In the genomic region with DNA sequence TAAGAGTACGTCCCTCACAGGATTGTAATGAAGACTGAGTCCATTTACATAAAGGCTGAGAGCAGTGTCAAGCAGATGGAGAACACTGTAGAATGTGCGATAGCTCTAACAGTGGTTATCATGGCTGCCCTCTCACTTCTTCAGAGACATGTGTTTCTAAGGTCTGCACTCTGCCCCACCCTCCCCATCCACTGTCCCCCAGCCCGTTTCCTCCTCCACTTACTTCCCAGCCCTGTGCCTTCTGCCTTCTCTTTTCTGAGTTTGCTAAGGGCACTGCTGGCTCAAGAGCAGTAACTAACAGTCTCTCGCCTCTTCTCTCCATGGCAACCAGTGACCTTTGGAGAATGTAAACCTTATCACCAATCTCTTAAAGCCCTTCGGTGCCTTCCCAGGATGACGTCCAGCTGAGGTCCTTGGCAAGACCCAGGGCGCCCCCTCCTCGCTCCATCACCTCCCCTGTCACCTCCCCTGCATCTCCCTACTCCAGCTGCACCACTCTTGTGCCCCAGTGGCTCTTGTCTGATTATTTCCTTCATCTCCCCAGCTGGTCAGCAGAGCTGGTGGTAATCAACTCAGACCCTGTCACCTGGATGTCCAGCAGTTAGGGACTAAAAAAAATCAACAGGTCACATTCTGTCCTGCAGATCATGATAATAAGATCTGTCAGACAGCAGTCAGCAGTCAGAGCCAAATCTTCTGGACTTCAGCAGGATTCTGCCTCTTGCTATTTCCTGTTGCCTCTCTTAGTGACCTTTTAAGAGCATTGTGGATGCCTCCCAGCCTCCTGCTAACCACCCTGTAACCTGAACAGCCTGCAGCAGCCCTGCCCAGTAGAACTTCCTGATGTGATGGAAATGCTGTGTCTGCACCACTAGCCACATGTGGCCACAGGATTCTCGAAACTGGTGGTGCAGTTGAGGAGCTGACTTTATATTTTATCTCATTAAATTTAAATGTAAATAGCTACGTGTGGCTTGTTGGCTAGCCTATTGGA, we compare ENCODE assay signal across 9 cellular contexts. TPM values are rescaled to one million over a fixed set of nuclear protein-coding genes. Genes with fewer than 3 reads are reported as not detected.
A peak's percentile ranks its signal among the peaks of the same experiment; 100 is the strongest.
DNase-seq lines count a peak whose midpoint lies in the region; ATAC-seq, FAIRE-seq and TF ChIP-seq lines count a peak whose summit lies in the region.
"Had no signal": no experiment of that assay in that cellular context is flagged by ENCODE, and none has a peak within 500 bp of the region (broad histone marks: within the 10 kb centered on the region; RNA-seq: fewer than 3 reads in every experiment).

No MANE protein-coding gene starts in this region.

- DNase-seq in activated naive CD4-positive, alpha-beta T cell treated with anti-CD3 and anti-CD28 coated beads, Interleukin-2, amount 50 U/mL, for 16 hours: no peak
- DNase-seq in WTC11 (ENCODE audit: low spot score): no peak
- no peak for DNase-seq in left ventricle myocardium inferior
- no peak for DNase-seq in stimulated activated naive CD8-positive, alpha-beta T cell treated with anti-CD3 and anti-CD28 coated beads, Interleukin-15, amount 100 ng/mL, for 72 hours
- no peak for DNase-seq in DMS 273 (lab: John Stamatoyannopoulos, UW; ENCODE audit: unreplicated experiment)
- DNase-seq in head of caudate nucleus: no peak
- no peak for DNase-seq in frontal cortex (ENCODE audit: low spot score in 2 of 2)

- H3K4me3 Mint-ChIP-seq in activated naive CD4-positive, alpha-beta T cell treated with anti-CD3 and anti-CD28 coated beads, Interleukin-2, amount 50 U/mL, for 24 hours: no peak overlapping the region
- H3K4me3 Mint-ChIP-seq in WTC11: no peak overlapping the region
- peak overlapping the region in 1 of 2 donors; percentile 19 for H3K4me3 Mint-ChIP-seq in stimulated activated naive CD8-positive, alpha-beta T cell treated with anti-CD3 and anti-CD28 coated beads, Interleukin-15, amount 100 ng/mL, for 72 hours

- H3K36me3 Mint-ChIP-seq in activated naive CD4-positive, alpha-beta T cell treated with anti-CD3 and anti-CD28 coated beads, Interleukin-2, amount 50 U/mL, for 24 hours: peaks cover 8% of the 10 kb centered on the region
- H3K36me3 Mint-ChIP-seq in WTC11: peaks cover 33% of the 10 kb centered on the region

- H3K36me3 ChIP-seq in left ventricle myocardium inferior: peaks cover 23% of the 10 kb centered on the region

- H3K9me3 ChIP-seq in left ventricle myocardium inferior (replicated peaks): no peaks in the 10 kb centered on the region

- no peaks in the 10 kb centered on the region for H3K27me3 ChIP-seq in left ventricle myocardium inferior (ENCODE audit: low read depth)

- no peak for FAIRE-seq in frontal cortex (lab: Jason Lieb, UNC)

- peak overlapping the region; percentile 64 for H3K27ac ChIP-seq in left ventricle myocardium inferior (replicated peaks)
- H3K27ac ChIP-seq: skin epidermis had no signal

- peaks cover 44% of the 10 kb centered on the region for H3K4me1 Mint-ChIP-seq in activated naive CD4-positive, alpha-beta T cell treated with anti-CD3 and anti-CD28 coated beads, Interleukin-2, amount 50 U/mL, for 24 hours
- peaks cover 44% of the 10 kb centered on the region for H3K4me1 Mint-ChIP-seq in WTC11
- peaks cover 40% of the 10 kb centered on the region for H3K4me1 Mint-ChIP-seq in stimulated activated naive CD8-positive, alpha-beta T cell treated with anti-CD3 and anti-CD28 coated beads, Interleukin-15, amount 100 ng/mL, for 72 hours

- no peaks in the 10 kb centered on the region for H3K9me3 Mint-ChIP-seq in activated naive CD4-positive, alpha-beta T cell treated with anti-CD3 and anti-CD28 coated beads, Interleukin-2, amount 50 U/mL, for 24 hours
- H3K9me3 Mint-ChIP-seq in WTC11: no peaks in the 10 kb centered on the region
- no peaks in the 10 kb centered on the region for H3K9me3 Mint-ChIP-seq in stimulated activated naive CD8-positive, alpha-beta T cell treated with anti-CD3 and anti-CD28 coated beads, Interleukin-15, amount 100 ng/mL, for 72 hours

- CTCF ChIA-PET in WTC11 (lab: Charles Lee): interaction anchor here (0.6 to 2.5 kb wide), 4 partner anchors 9 to 359 kb away, joined by 3 to 7 read pairs (median 4); a partner anchor contains a TSS

- intact Hi-C loops in left ventricle myocardium inferior (cut with micrococcal nuclease): no loop called here
- intact Hi-C loops in head of caudate nucleus (cut with DNase I): no loop called here

- no peak overlapping the region for H3K4me3 ChIP-seq in left ventricle myocardium inferior
- H3K4me3 ChIP-seq: skin epidermis had no signal

- peak; percentile 81 for ATAC-seq in WTC11
- peak; percentile 71 for ATAC-seq in stimulated activated naive CD8-positive, alpha-beta T cell treated with anti-CD3 and anti-CD28 coated beads, Interleukin-15, amount 100 ng/mL, for 72 hours

- TF ChIP-seq CTCF in WTC11 (IDR thresholded peaks at IDR 0.05): no peak
- TF ChIP-seq CTCF in left ventricle myocardium inferior (IDR thresholded peaks at IDR 0.05; ENCODE audit: borderline replicate concordance): no peak

- no peaks in the 10 kb centered on the region for H3K27me3 Mint-ChIP-seq in activated naive CD4-positive, alpha-beta T cell treated with anti-CD3 and anti-CD28 coated beads, Interleukin-2, amount 50 U/mL, for 24 hours
- no peaks in the 10 kb centered on the region for H3K27me3 Mint-ChIP-seq in WTC11 (ENCODE audit: low read depth)
- no peaks in the 10 kb centered on the region for H3K27me3 Mint-ChIP-seq in stimulated activated naive CD8-positive, alpha-beta T cell treated with anti-CD3 and anti-CD28 coated beads, Interleukin-15, amount 100 ng/mL, for 72 hours

- H3K27ac Mint-ChIP-seq in activated naive CD4-positive, alpha-beta T cell treated with anti-CD3 and anti-CD28 coated beads, Interleukin-2, amount 50 U/mL, for 24 hours: peak overlapping the region; percentile 18
- peak overlapping the region; percentile 36 for H3K27ac Mint-ChIP-seq in WTC11
- H3K27ac Mint-ChIP-seq in stimulated activated naive CD8-positive, alpha-beta T cell treated with anti-CD3 and anti-CD28 coated beads, Interleukin-15, amount 100 ng/mL, for 72 hours: peak overlapping the region; percentile 25 to 85

- H3K4me1 ChIP-seq in left ventricle myocardium inferior: peaks cover 49% of the 10 kb centered on the region

- POLR2A ChIA-PET in WTC11 (lab: Charles Lee): no interaction called here

TF ChIP-seq in WTC11, 78 proteins besides CTCF, POLR2A, EP300 and RAD21:
- no peak for TF ChIP-seq ZNF232 (CRISPR knock-in tag; IDR thresholded peaks at IDR 0.05)
- no peak for TF ChIP-seq NFYB (CRISPR knock-in tag; conservative IDR thresholded peaks at IDR 0.05; ENCODE audit: low read depth)
- TF ChIP-seq ZNF219 (CRISPR knock-in tag; IDR thresholded peaks at IDR 0.05; ENCODE audit: borderline replicate concordance): no peak
- TF ChIP-seq CREM (CRISPR knock-in tag; IDR thresholded peaks at IDR 0.05): no peak
- TF ChIP-seq, protein P1, sequence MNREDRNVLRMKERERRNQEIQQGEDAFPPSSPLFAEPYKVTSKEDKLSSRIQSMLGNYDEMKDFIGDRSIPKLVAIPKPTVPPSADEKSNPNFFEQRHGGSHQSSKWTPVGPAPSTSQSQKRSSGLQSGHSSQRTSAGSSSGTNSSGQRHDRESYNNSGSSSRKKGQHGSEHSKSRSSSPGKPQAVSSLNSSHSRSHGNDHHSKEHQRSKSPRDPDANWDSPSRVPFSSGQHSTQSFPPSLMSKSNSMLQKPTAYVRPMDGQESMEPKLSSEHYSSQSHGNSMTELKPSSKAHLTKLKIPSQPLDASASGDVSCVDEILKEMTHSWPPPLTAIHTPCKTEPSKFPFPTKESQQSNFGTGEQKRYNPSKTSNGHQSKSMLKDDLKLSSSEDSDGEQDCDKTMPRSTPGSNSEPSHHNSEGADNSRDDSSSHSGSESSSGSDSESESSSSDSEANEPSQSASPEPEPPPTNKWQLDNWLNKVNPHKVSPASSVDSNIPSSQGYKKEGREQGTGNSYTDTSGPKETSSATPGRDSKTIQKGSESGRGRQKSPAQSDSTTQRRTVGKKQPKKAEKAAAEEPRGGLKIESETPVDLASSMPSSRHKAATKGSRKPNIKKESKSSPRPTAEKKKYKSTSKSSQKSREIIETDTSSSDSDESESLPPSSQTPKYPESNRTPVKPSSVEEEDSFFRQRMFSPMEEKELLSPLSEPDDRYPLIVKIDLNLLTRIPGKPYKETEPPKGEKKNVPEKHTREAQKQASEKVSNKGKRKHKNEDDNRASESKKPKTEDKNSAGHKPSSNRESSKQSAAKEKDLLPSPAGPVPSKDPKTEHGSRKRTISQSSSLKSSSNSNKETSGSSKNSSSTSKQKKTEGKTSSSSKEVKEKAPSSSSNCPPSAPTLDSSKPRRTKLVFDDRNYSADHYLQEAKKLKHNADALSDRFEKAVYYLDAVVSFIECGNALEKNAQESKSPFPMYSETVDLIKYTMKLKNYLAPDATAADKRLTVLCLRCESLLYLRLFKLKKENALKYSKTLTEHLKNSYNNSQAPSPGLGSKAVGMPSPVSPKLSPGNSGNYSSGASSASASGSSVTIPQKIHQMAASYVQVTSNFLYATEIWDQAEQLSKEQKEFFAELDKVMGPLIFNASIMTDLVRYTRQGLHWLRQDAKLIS (CRISPR knock-in tag; IDR thresholded peaks at IDR 0.05; ENCODE audit: borderline replicate concordance): no peak
- TF ChIP-seq PRRX2 (CRISPR knock-in tag; IDR thresholded peaks at IDR 0.05): no peak
- TF ChIP-seq ZNF396 (CRISPR knock-in tag; IDR thresholded peaks at IDR 0.05; ENCODE audit: borderline replicate concordance): no peak
- TF ChIP-seq, protein P2, sequence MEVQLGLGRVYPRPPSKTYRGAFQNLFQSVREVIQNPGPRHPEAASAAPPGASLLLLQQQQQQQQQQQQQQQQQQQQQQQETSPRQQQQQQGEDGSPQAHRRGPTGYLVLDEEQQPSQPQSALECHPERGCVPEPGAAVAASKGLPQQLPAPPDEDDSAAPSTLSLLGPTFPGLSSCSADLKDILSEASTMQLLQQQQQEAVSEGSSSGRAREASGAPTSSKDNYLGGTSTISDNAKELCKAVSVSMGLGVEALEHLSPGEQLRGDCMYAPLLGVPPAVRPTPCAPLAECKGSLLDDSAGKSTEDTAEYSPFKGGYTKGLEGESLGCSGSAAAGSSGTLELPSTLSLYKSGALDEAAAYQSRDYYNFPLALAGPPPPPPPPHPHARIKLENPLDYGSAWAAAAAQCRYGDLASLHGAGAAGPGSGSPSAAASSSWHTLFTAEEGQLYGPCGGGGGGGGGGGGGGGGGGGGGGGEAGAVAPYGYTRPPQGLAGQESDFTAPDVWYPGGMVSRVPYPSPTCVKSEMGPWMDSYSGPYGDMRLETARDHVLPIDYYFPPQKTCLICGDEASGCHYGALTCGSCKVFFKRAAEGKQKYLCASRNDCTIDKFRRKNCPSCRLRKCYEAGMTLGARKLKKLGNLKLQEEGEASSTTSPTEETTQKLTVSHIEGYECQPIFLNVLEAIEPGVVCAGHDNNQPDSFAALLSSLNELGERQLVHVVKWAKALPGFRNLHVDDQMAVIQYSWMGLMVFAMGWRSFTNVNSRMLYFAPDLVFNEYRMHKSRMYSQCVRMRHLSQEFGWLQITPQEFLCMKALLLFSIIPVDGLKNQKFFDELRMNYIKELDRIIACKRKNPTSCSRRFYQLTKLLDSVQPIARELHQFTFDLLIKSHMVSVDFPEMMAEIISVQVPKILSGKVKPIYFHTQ (CRISPR knock-in tag; IDR thresholded peaks at IDR 0.05): no peak
TF ChIP-seq in WTC11: peak in this region for 0.

RNA-seq across cellular contexts. Expression of a gene that starts 9.0 kb away (rescaled TPM):
- total RNA-seq in WTC11 (2021) (28.7 to 30.6 TPM (median 29.4 TPM) in 3 replicates), left ventricle myocardium inferior (43.4 TPM), frontal cortex (2.0 TPM)

RNA-seq across cellular contexts. Expression of a gene that starts 30.6 kb away (rescaled TPM):
- total RNA-seq in WTC11 (2021) (not detected in 3 replicates), left ventricle myocardium inferior (not detected), frontal cortex (not detected)
